17 cellular contexts compared by ENCODE assay signal in the genomic region with DNA sequence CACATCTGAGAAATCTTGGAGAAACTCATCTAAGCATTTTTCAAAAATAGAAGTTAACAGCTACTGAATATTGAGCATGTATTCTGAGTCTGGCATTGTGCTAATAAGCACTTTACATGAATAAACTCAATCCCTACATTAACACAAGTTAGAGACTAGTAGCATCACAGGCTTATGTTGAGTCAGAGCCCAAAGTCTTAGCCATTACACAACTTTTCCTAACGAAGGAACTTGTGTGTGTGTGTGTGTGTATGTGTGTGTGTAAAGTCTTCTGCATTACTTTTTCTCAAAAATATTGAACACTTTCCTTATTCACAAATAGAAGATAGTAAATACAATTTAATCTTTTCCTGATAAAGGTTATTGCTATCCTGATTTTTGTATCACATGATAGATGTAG.
"Had no signal": no experiment of that assay in that cellular context is flagged by ENCODE, and none has a peak within 500 bp of the region (broad histone marks: within the 10 kb centered on the region; RNA-seq: fewer than 3 reads in every experiment).

No MANE protein-coding gene starts in this region.

- H3K9me3 Mint-ChIP-seq: activated naive CD8-positive, alpha-beta T cell treated with anti-CD3 and anti-CD28 coated beads, Interleukin-2, amount 10 ng/mL, durations not matched to agents 7 days and 5 days; activated T-cell treated with anti-CD3 and anti-CD28 coated beads, Interleukin-2, amount 50 U/mL, for 72 hours; natural killer cell; stimulated activated naive B cell treated with anti-CD40 and anti-IgM and Interleukin-4, amounts not matched to agents 10 μg/mL and 1 μg/mL and 100 μg/mL, for 72 hours had no signal

- H3K36me3 Mint-ChIP-seq: activated naive CD8-positive, alpha-beta T cell treated with anti-CD3 and anti-CD28 coated beads, Interleukin-2, amount 10 ng/mL, durations not matched to agents 7 days and 5 days; natural killer cell; stimulated activated naive B cell treated with anti-CD40 and anti-IgM and Interleukin-4, amounts not matched to agents 10 μg/mL and 1 μg/mL and 100 μg/mL, for 72 hours had no signal

- H3K4me3 Mint-ChIP-seq: activated naive CD8-positive, alpha-beta T cell treated with anti-CD3 and anti-CD28 coated beads, Interleukin-2, amount 10 ng/mL, durations not matched to agents 7 days and 5 days; activated T-cell treated with anti-CD3 and anti-CD28 coated beads, Interleukin-2, amount 50 U/mL, for 72 hours; natural killer cell; stimulated activated naive B cell treated with anti-CD40 and anti-IgM and Interleukin-4, amounts not matched to agents 10 μg/mL and 1 μg/mL and 100 μg/mL, for 72 hours had no signal

- H3K27ac Mint-ChIP-seq: activated naive CD8-positive, alpha-beta T cell treated with anti-CD3 and anti-CD28 coated beads, Interleukin-2, amount 10 ng/mL, durations not matched to agents 7 days and 5 days; activated T-cell treated with anti-CD3 and anti-CD28 coated beads, Interleukin-2, amount 50 U/mL, for 72 hours; natural killer cell; stimulated activated naive B cell treated with anti-CD40 and anti-IgM and Interleukin-4, amounts not matched to agents 10 μg/mL and 1 μg/mL and 100 μg/mL, for 72 hours had no signal

- H3K27ac ChIP-seq: epithelial cell of prostate, heart left ventricle had no signal

- H3K27me3 ChIP-seq: heart left ventricle had no signal

- FAIRE-seq: frontal cortex, islet of Langerhans had no signal

- H3K36me3 ChIP-seq: heart left ventricle had no signal

- DNase-seq: activated CD4-positive, alpha-beta T cell treated with anti-CD3 and anti-CD28 coated beads, Interleukin-2, amount 50 U/mL, for 48 hours; activated naive CD8-positive, alpha-beta T cell treated with anti-CD3 and anti-CD28 coated beads, Interleukin-2, amount 10 ng/mL, durations not matched to agents 7 days and 5 days; activated T-cell treated with anti-CD3 and anti-CD28 coated beads, Interleukin-2, amount 50 U/mL, for 72 hours; aorta; cortex of kidney; effector CD8-positive, alpha-beta T cell; heart left ventricle; natural killer cell; right cardiac atrium; stimulated activated naive B cell treated with anti-CD40 and anti-IgM and Interleukin-4, amounts not matched to agents 10 μg/mL and 1 μg/mL and 100 μg/mL, for 72 hours; T-helper 2 cell; trophoblast cell had no signal

- H3K4me3 ChIP-seq: heart left ventricle had no signal

- ATAC-seq: activated CD4-positive, CD25-positive, alpha-beta regulatory T cell treated with anti-CD3 and anti-CD28 coated beads, Interleukin-2, amount 50 U/mL, for 24 hours; activated T-cell treated with anti-CD3 and anti-CD28 coated beads, Interleukin-2, amount 50 U/mL, for 72 hours; heart left ventricle; left lobe of liver; natural killer cell; right cardiac atrium; stimulated activated naive B cell treated with anti-CD40 and anti-IgM and Interleukin-4, amounts not matched to agents 10 μg/mL and 1 μg/mL and 100 μg/mL, for 72 hours had no signal
